ENCODE assay signal across 28 cellular contexts in genomic region chr9:76377791-76378190, GRCh38.
"Had no signal": no experiment of that assay in that cellular context is flagged by ENCODE, and none has a peak within 500 bp of the region (broad histone marks: within the 10 kb centered on the region; RNA-seq: fewer than 3 reads in every experiment).

No MANE protein-coding gene starts in this region.

- H3K27me3 ChIP-seq: brain microvascular endothelial cell, gastrocnemius medialis, heart left ventricle had no signal

- H3K9me3 ChIP-seq: gastrocnemius medialis, heart left ventricle had no signal

- ATAC-seq: activated CD8-positive, alpha-beta T cell treated with anti-CD3 and anti-CD28 coated beads for 36 hours; activated T-cell treated with anti-CD3 and anti-CD28 coated beads, Interleukin-2, amount 50 U/mL, for 4 hours; activated T-helper 17 cell treated with anti-CD3 and anti-CD28 coated beads, Interleukin-2, amount 50 U/mL, for 72 hours; effector memory CD8-positive, alpha-beta T cell; gastrocnemius medialis; heart left ventricle; WTC11 had no signal

- H3K36me3 ChIP-seq: brain microvascular endothelial cell, gastrocnemius medialis, heart left ventricle had no signal

- H3K9me3 Mint-ChIP-seq: activated CD8-positive, alpha-beta T cell treated with anti-CD3 and anti-CD28 coated beads for 36 hours; activated T-cell treated with anti-CD3 and anti-CD28 coated beads, Interleukin-2, amount 50 U/mL, for 4 hours; activated T-helper 17 cell treated with anti-CD3 and anti-CD28 coated beads, Interleukin-2, amount 50 U/mL, for 72 hours; effector memory CD8-positive, alpha-beta T cell; WTC11 had no signal

- H3K27ac ChIP-seq: brain microvascular endothelial cell, epithelial cell of prostate, gastrocnemius medialis, heart left ventricle, VCaP had no signal

- H3K27ac Mint-ChIP-seq: activated CD8-positive, alpha-beta T cell treated with anti-CD3 and anti-CD28 coated beads for 36 hours; activated naive CD8-positive, alpha-beta T cell; activated T-helper 17 cell treated with anti-CD3 and anti-CD28 coated beads, Interleukin-2, amount 50 U/mL, for 72 hours; effector memory CD8-positive, alpha-beta T cell; WTC11 had no signal

- DNase-seq: activated CD4-positive, alpha-beta T cell treated with anti-CD3 and anti-CD28 coated beads for 48 hours; activated CD4-positive, alpha-beta T cell treated with anti-CD3 and anti-CD28 coated beads, Interleukin-2, amount 50 U/mL, for 1 hour; activated CD4-positive, alpha-beta T cell treated with anti-CD3 and anti-CD28 coated beads, Interleukin-2, amount 50 U/mL, for 48 hours; activated CD8-positive, alpha-beta memory T cell treated with anti-CD3 and anti-CD28 coated beads for 24 hours; activated CD8-positive, alpha-beta T cell treated with anti-CD3 and anti-CD28 coated beads for 36 hours; activated effector memory CD4-positive, alpha-beta T cell treated with Interleukin-2 at 50 U/mL for 16 hours; activated gamma-delta T cell treated with Interleukin-2 at 50 U/mL for 16 hours; activated naive CD4-positive, alpha-beta T cell treated with anti-CD3 and anti-CD28 coated beads, Interleukin-2, amount 50 U/mL, for 16 hours; activated naive CD4-positive, alpha-beta T cell treated with Interleukin-2 at 50 U/mL for 16 hours; activated T-cell treated with anti-CD3 and anti-CD28 coated beads, Interleukin-2, amount 50 U/mL, for 4 hours; amniotic stem cell; anterior cingulate cortex; brain microvascular endothelial cell; caudate nucleus; cortex of kidney; dermis blood vessel endothelial cell; effector CD4-positive, alpha-beta T cell; effector memory CD8-positive, alpha-beta T cell; foreskin fibroblast; gastrocnemius medialis; glutamatergic neuron; heart left ventricle; T-helper 2 cell had no signal

- H3K27me3 Mint-ChIP-seq: activated CD8-positive, alpha-beta T cell treated with anti-CD3 and anti-CD28 coated beads for 36 hours; activated naive CD8-positive, alpha-beta T cell; activated T-helper 17 cell treated with anti-CD3 and anti-CD28 coated beads, Interleukin-2, amount 50 U/mL, for 72 hours; effector memory CD8-positive, alpha-beta T cell had no signal

- H3K4me3 ChIP-seq: gastrocnemius medialis, heart left ventricle had no signal

- H3K36me3 Mint-ChIP-seq: WTC11 had no signal

- H3K4me3 Mint-ChIP-seq: activated CD8-positive, alpha-beta T cell treated with anti-CD3 and anti-CD28 coated beads for 36 hours; activated naive CD8-positive, alpha-beta T cell; activated T-cell treated with anti-CD3 and anti-CD28 coated beads, Interleukin-2, amount 50 U/mL, for 4 hours; activated T-helper 17 cell treated with anti-CD3 and anti-CD28 coated beads, Interleukin-2, amount 50 U/mL, for 72 hours; effector memory CD8-positive, alpha-beta T cell; WTC11 had no signal

- H3K4me1 Mint-ChIP-seq: activated T-helper 17 cell treated with anti-CD3 and anti-CD28 coated beads, Interleukin-2, amount 50 U/mL, for 72 hours had no signal
